Comparison of ENCODE assay signal across 1 cellular context in genomic region chr2:74048843-74049519, GRCh38.
TF ChIP-seq lines count a peak whose summit lies in the region.

No MANE protein-coding gene starts in this region.

TF ChIP-seq in WTC11, 78 proteins besides CTCF, POLR2A, EP300 and RAD21 (continued from another document):
- TF ChIP-seq MYBL2 (CRISPR knock-in tag; IDR thresholded peaks at IDR 0.05) = no peak
